Comparison of ENCODE assay signal across 1 cellular context in genomic region chr2:212528106-212528856, GRCh38.
TF ChIP-seq lines count a peak whose summit lies in the region.

No MANE protein-coding gene starts in this region.

TF ChIP-seq in SK-N-SH treated with all-trans-retinoic acid at 6 μM for 48 hours, 23 proteins besides CTCF, POLR2A, EP300 and RAD21 (continued from another document):
- TF ChIP-seq CSDC2 (CRISPR knock-in tag; IDR thresholded peaks at IDR 0.05) (no peak), GLIS3 (CRISPR knock-in tag; IDR thresholded peaks at IDR 0.05) (no peak), CREB5 (CRISPR knock-in tag; IDR thresholded peaks at IDR 0.05; ENCODE audit: low read depth) (no peak), BACH2 (CRISPR knock-in tag; IDR thresholded peaks at IDR 0.05; ENCODE audit: borderline replicate concordance) (no peak)
